Comparison of ENCODE assay signal across 1 cellular context in the genomic region with DNA sequence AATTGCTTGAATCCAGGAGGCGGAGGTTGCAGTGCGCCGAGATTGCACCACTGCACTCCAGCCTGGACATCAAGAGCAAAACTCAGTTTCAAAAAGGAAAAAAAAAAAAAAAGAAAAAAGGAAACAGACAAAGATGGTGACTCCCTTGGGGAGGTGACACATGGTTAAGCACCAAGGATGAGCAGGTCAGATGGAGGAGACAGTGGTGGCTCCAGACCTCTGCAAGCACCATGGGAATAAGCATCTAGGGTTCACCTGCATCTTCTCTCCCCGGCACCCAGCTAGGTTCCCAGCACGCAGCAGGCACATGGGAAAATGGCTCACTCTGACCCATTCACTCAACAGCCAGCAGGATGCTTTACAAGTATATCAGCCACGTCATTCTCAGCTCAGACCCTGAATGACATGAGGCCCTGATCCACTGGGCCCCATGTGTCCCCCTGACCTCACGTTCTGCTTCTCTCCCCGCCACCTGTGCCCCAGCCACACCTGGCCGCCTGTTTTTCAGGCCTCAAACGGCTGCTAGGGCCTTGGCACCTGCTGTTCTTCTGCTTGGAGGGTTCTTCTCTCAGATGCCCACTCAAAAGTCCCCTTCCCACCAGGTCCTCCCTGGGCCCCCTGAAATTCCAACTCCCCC.
TF ChIP-seq lines count a peak whose summit lies in the region.

No MANE protein-coding gene starts in this region.

TF ChIP-seq in IMR-90, 13 proteins besides CTCF, POLR2A, EP300 and RAD21:
- TF ChIP-seq, protein P1, sequence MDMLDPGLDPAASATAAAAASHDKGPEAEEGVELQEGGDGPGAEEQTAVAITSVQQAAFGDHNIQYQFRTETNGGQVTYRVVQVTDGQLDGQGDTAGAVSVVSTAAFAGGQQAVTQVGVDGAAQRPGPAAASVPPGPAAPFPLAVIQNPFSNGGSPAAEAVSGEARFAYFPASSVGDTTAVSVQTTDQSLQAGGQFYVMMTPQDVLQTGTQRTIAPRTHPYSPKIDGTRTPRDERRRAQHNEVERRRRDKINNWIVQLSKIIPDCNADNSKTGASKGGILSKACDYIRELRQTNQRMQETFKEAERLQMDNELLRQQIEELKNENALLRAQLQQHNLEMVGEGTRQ (IDR thresholded peaks at IDR 0.05; ENCODE audit: low read depth, low read length), result no peak
- no peak for TF ChIP-seq MXI1 (IDR thresholded peaks at IDR 0.05; ENCODE audit: borderline replicate concordance, low read depth, low read length)
- TF ChIP-seq RFX5 (IDR thresholded peaks at IDR 0.05; ENCODE audit: low read depth, low read length), result no peak
- no peak for TF ChIP-seq BHLHE40 (IDR thresholded peaks at IDR 0.05; ENCODE audit: low read depth, low read length)
- TF ChIP-seq, protein P2, sequence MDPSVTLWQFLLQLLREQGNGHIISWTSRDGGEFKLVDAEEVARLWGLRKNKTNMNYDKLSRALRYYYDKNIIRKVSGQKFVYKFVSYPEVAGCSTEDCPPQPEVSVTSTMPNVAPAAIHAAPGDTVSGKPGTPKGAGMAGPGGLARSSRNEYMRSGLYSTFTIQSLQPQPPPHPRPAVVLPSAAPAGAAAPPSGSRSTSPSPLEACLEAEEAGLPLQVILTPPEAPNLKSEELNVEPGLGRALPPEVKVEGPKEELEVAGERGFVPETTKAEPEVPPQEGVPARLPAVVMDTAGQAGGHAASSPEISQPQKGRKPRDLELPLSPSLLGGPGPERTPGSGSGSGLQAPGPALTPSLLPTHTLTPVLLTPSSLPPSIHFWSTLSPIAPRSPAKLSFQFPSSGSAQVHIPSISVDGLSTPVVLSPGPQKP (IDR thresholded peaks at IDR 0.05; ENCODE audit: borderline replicate concordance, low read depth, low read length), result no peak
- TF ChIP-seq CEBPB (IDR thresholded peaks at IDR 0.05; ENCODE audit: low read depth, low read length), result no peak
- no peak for TF ChIP-seq SMC3 (IDR thresholded peaks at IDR 0.05; ENCODE audit: low read depth, low read length)
- no peak for TF ChIP-seq MAZ (IDR thresholded peaks at IDR 0.05; ENCODE audit: borderline replicate concordance, low read depth, low read length)
- TF ChIP-seq FOS (IDR thresholded peaks at IDR 0.05; ENCODE audit: low read depth, low read length), result no peak
- no peak for TF ChIP-seq CHD1 (IDR thresholded peaks at IDR 0.05; ENCODE audit: low read depth, low read length)
- no peak for TF ChIP-seq MAFK (IDR thresholded peaks at IDR 0.05; ENCODE audit: low read depth, low read length)
- TF ChIP-seq RCOR1 (IDR thresholded peaks at IDR 0.05; ENCODE audit: insufficient replicate concordance, low read length), result no peak
- TF ChIP-seq NFE2L2 (IDR thresholded peaks at IDR 0.05; ENCODE audit: low read depth, low read length), result no peak
